8 cellular contexts compared by ENCODE assay signal in the genomic region with DNA sequence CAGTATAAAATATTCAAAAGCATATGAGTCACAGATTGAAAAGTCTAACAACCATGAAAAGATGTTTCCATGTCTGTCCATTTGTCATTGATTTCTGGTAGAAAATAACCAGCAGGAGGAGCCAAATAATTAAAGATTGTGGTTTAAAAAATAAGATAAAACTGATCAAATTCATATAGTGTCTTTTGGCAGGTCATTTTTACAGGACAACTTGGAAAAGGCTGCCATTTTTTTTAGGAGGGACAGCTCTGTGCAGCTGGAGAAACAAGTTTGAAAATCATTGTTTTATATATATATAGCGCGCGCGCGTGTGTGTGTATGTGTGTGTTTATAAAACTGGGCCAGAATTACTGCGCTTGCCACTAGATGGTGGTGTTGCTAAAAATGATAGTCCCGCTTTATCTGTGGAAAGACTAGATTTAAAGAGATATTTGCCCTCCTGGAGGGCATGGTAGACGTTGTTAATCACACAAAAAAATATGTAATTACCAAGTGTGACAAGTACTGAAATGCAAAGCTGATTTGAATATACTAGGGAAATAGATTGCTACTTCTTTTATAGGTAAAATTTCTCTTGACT.
DNase-seq lines count a peak whose midpoint lies in the region; ATAC-seq and TF ChIP-seq lines count a peak whose summit lies in the region.

No MANE protein-coding gene starts in this region.

- ATAC-seq in HG02981 (IDR thresholded peaks at IDR 0.05; ENCODE audit: unreplicated experiment) (peak; percentile 30), GM21619 (IDR thresholded peaks at IDR 0.05; ENCODE audit: unreplicated experiment) (no peak)

- peak; percentile 88 for TF ChIP-seq CTCF in VCaP (conservative IDR thresholded peaks at IDR 0.05)

- peak; percentile 88 for DNase-seq in ELR (ENCODE audit: low read depth)
- peak; percentile 90 for DNase-seq in NCI-H2171 treated with DMSO at 0.1 percent for 48 hours (lab: John Stamatoyannopoulos, UW)
- DNase-seq in caudate nucleus (lab: John Stamatoyannopoulos, UW) = peak in 51 of 61 donors; percentile 5 to 91 (median 47)
- peak; percentile 77 for DNase-seq in kidney tubule cell (ENCODE audit: low spot score)
- peak; percentile 70 for DNase-seq in stimulated activated CD4-positive, alpha-beta T cell treated with anti-CD3 and anti-CD28 coated beads, Interleukin-1b, Interleukin-23, amount 100 ng/mL, for 48 hours

- H3K27ac ChIP-seq in VCaP (peak overlapping the region; percentile 94), caudate nucleus (ENCODE audit: low read depth, low read length) (peak overlapping the region; percentile 100)
